In genomic region chr2:156687715-156688114, GRCh38 we compare ENCODE assay signal across 18 cellular contexts.
A peak's percentile ranks its signal among the peaks of the same experiment; 100 is the strongest.
DNase-seq lines count a peak whose midpoint lies in the region; ATAC-seq, FAIRE-seq and TF ChIP-seq lines count a peak whose summit lies in the region.
"Had no signal": no experiment of that assay in that cellular context is flagged by ENCODE, and none has a peak within 500 bp of the region (broad histone marks: within the 10 kb centered on the region; RNA-seq: fewer than 3 reads in every experiment).

No MANE protein-coding gene starts in this region.

- no peak overlapping the region for H3K9ac ChIP-seq in K562 (ENCODE audit: insufficient read depth in 1 of 2, low read depth in 2 of 2, low read length in 2 of 2)
- H3K9ac ChIP-seq in colonic mucosa (ENCODE audit: low read depth in 2 of 2, low read length in 2 of 2): no peak overlapping the region
- H3K9ac ChIP-seq: neural progenitor cell had no signal

- BruUV-seq in K562 (replicated peaks; lab: Mats Ljungman, UMichigan): no TSS peak

- ATAC-seq in K562 (no peak), GM19023 (IDR thresholded peaks at IDR 0.05; ENCODE audit: unreplicated experiment) (no peak)
- ATAC-seq: activated T-helper 17 cell treated with anti-CD3 and anti-CD28 coated beads, Interleukin-2, amount 50 U/mL, for 72 hours had no signal

- DNase-seq in EL (peak; percentile 15), M059J (ENCODE audit: low read depth) (peak; percentile 26), K562 (ENCODE audit: extremely low read depth in 1 of 4, low spot score in 3 of 4) (no peak), iris pigment epithelial cell (ENCODE audit: low read depth) (peak; percentile 43), iPS-NIHi7 (ENCODE audit: extremely low spot score) (no peak), colonic mucosa (no peak), uterus (no peak)
- DNase-seq: activated CD4-positive, CD25-positive, alpha-beta regulatory T cell; HFFc6; MM.1S; NCI-H2081; NCI-H526 treated with DMSO at 0.1 percent for 48 hours; stimulated activated CD4-positive, alpha-beta T cell treated with anti-CD3 and anti-CD28 coated beads, Interleukin-2, amount 100 ng/mL, for 24 hours had no signal

- no peak overlapping the region for H3K27ac ChIP-seq in K562 (ENCODE audit: extremely low read depth, low read depth, low read length)
- H3K27ac ChIP-seq in colonic mucosa: no peak overlapping the region
- no peak overlapping the region for H3K27ac ChIP-seq in uterus
- H3K27ac ChIP-seq: adrenal gland, neural progenitor cell had no signal

- 79% methylated on average over 1 of the region's 1 CpG for WGBS in K562 (ENCODE audit: insufficient coverage, low coverage, missing lambda C conversion rate)

- H3K27me3 ChIP-seq in K562 (ENCODE audit: control insufficient read depth in 2 of 2, insufficient read depth in 2 of 2, low read length in 2 of 2) (no peaks in the 10 kb centered on the region), colonic mucosa (no peaks in the 10 kb centered on the region), uterus (no peaks in the 10 kb centered on the region)
- H3K27me3 ChIP-seq: adrenal gland, neural progenitor cell had no signal

- H3K9me1 ChIP-seq in K562 (ENCODE audit: control insufficient read depth, insufficient read depth, low read length): no peaks in the 10 kb centered on the region

- H3K4me1 ChIP-seq in K562 (replicated peaks in 1 of 2; ENCODE audit: control insufficient read depth in 2 of 2, insufficient read depth in 2 of 2, low read length in 2 of 2): no peaks in the 10 kb centered on the region
- no peaks in the 10 kb centered on the region for H3K4me1 ChIP-seq in colonic mucosa
- H3K4me1 ChIP-seq in uterus: no peaks in the 10 kb centered on the region
- H3K4me1 ChIP-seq: neural progenitor cell had no signal

- no peak for TF ChIP-seq POLR2A in K562 (conservative IDR thresholded peaks at IDR 0.05)
- no peak for TF ChIP-seq POLR2A in uterus (IDR thresholded peaks at IDR 0.05)

- POLR2A ChIA-PET in K562 (lab: Yijun Ruan, JAX): interaction anchor here (0.5 kb wide), 1 partner anchor 30 kb away, joined by 3 read pairs; no protein-coding TSS in a partner anchor

- CTCF ChIA-PET in K562 (lab: Yijun Ruan, JAX; ENCODE audit: low intra/inter-chr PET ratio): no interaction called here

- no peak overlapping the region for H3K4me2 ChIP-seq in K562 (ENCODE audit: insufficient read depth, low read length)
- H3K4me2 ChIP-seq: neural progenitor cell had no signal

- TF ChIP-seq EP300 in K562 (IDR thresholded peaks at IDR 0.05; ENCODE audit: low read length): no peak

- H3K36me3 ChIP-seq in K562 (ENCODE audit: control insufficient read depth, insufficient read depth, low read length) (no peaks in the 10 kb centered on the region), colonic mucosa (no peaks in the 10 kb centered on the region), uterus (no peaks in the 10 kb centered on the region)
- H3K36me3 ChIP-seq: adrenal gland, neural progenitor cell had no signal

- H3K9me3 ChIP-seq in K562 (replicated peaks; ENCODE audit: control insufficient read depth, insufficient read depth, low read depth, low read length) (no peaks in the 10 kb centered on the region), colonic mucosa (no peaks in the 10 kb centered on the region), uterus (no peaks in the 10 kb centered on the region)
- H3K9me3 ChIP-seq: adrenal gland had no signal

- no peak for FAIRE-seq in K562 (lab: Jason Lieb, UNC)
- FAIRE-seq: islet of Langerhans had no signal

- no peak overlapping the region for H2AFZ ChIP-seq in K562 (ENCODE audit: low read depth, low read length)
- H2AFZ ChIP-seq: neural progenitor cell had no signal

- intact Hi-C loops in K562 (cut with micrococcal nuclease): no loop called here
- intact Hi-C loops in colonic mucosa (cut with DNase I): no loop called here
- intact Hi-C loops in uterus (cut with DNase I; ENCODE audit: low total_unique reads): no loop called here

- TF ChIP-seq RAD21 in K562 (CRISPR knock-in tag; conservative IDR thresholded peaks at IDR 0.05 in 1 of 2, IDR thresholded peaks at IDR 0.05 in 1 of 2): no peak

- no peaks in the 10 kb centered on the region for H3K79me2 ChIP-seq in K562 (ENCODE audit: control insufficient read depth, insufficient read depth, low read length)

- H4K20me1 ChIP-seq in K562 (replicated peaks; ENCODE audit: control insufficient read depth, insufficient read depth, low read length): no peaks in the 10 kb centered on the region

- TF ChIP-seq CTCF in K562 (IDR thresholded peaks at IDR 0.05 in 2 of 3, conservative IDR thresholded peaks at IDR 0.05 in 1 of 3; ENCODE audit: insufficient read depth in 2 of 3, low read depth in 1 of 3, low read length in 3 of 3) (no peak), colonic mucosa (IDR thresholded peaks at IDR 0.05) (no peak), uterus (IDR thresholded peaks at IDR 0.05) (no peak)

- in situ Hi-C loops in K562 (cut with MboI): no loop called here

- H3K4me3 ChIP-seq in K562 (no peak overlapping the region), colonic mucosa (no peak overlapping the region), uterus (no peak overlapping the region)
- H3K4me3 ChIP-seq: adrenal gland, neural progenitor cell had no signal

TF ChIP-seq in K562, 482 proteins besides CTCF, POLR2A, EP300 and RAD21:
- TF ChIP-seq MEF2A (IDR thresholded peaks at IDR 0.05; ENCODE audit: control insufficient read depth, low read depth, low read length) (no peak), CEBPG (CRISPR knock-in tag; IDR thresholded peaks at IDR 0.05) (no peak), CEBPG (tag; conservative IDR thresholded peaks at IDR 0.05 in 1 of 2, IDR thresholded peaks at IDR 0.05 in 1 of 2) (peak; percentile 83 to 92), POLR3G (IDR thresholded peaks at IDR 0.05; ENCODE audit: extremely low read depth, insufficient read length, insufficient replicate concordance) (no peak), NCOA6 (IDR thresholded peaks at IDR 0.05) (no peak), ATF1 (CRISPR knock-in tag; IDR thresholded peaks at IDR 0.05) (no peak), ATF1 (tag; IDR thresholded peaks at IDR 0.05) (no peak), GATA2 (CRISPR knock-in tag; IDR thresholded peaks at IDR 0.05) (no peak), ZC3H11A (IDR thresholded peaks at IDR 0.05; ENCODE audit: low read depth, low read length) (no peak), CEBPB (tag; IDR thresholded peaks at IDR 0.05) (peak; percentile 94), LARP7 (IDR thresholded peaks at IDR 0.05) (no peak), FOXK2 (conservative IDR thresholded peaks at IDR 0.05 in 1 of 2, IDR thresholded peaks at IDR 0.05 in 1 of 2; ENCODE audit: low read depth in 2 of 2) (no peak), HIVEP1 (CRISPR knock-in tag; IDR thresholded peaks at IDR 0.05) (no peak), ZNF655 (CRISPR knock-in tag; IDR thresholded peaks at IDR 0.05) (no peak), ZNF175 (CRISPR knock-in tag; IDR thresholded peaks at IDR 0.05; ENCODE audit: low read depth) (no peak), SRSF3 (IDR thresholded peaks at IDR 0.05; ENCODE audit: insufficient read depth, low read length) (no peak), NFIC (IDR thresholded peaks at IDR 0.05) (no peak), FUS (optimal IDR thresholded peaks at IDR 0.05; ENCODE audit: low read depth, low read length) (no peak), FOXJ3 (CRISPR knock-in tag; IDR thresholded peaks at IDR 0.05) (no peak), MNT (conservative IDR thresholded peaks at IDR 0.05) (no peak), NFYB (IDR thresholded peaks at IDR 0.05; ENCODE audit: extremely low read depth, insufficient read length) (no peak), CCAR2 (IDR thresholded peaks at IDR 0.05; ENCODE audit: low read depth, low read length) (no peak), IRF9 (tag; IDR thresholded peaks at IDR 0.05) (peak; percentile 52; the same call in 1 of the 2 replicates), SMARCA5 (IDR thresholded peaks at IDR 0.05) (no peak), PHB2 (IDR thresholded peaks at IDR 0.05; ENCODE audit: low read depth) (no peak)

Comparison
In these comparisons a context has a peak if more than half of its experiments do, and no peak if none do; other contexts are left out.
1. DNase-seq: peak in EL (single experiment), M059J (single experiment) and iris pigment epithelial cell (single experiment); none in K562 (0 of 4), iPS-NIHi7 (single experiment), colonic mucosa (single experiment) and uterus (0 of 2).